1 cellular context compared by ENCODE assay signal in genomic region chr12:104063712-104064030, GRCh38.
TF ChIP-seq lines count a peak whose summit lies in the region.

No MANE protein-coding gene starts in this region.

TF ChIP-seq in HepG2, 621 proteins besides CTCF, POLR2A, EP300 and RAD21 (continued from another document):
- no peak for TF ChIP-seq LRRFIP1 (CRISPR knock-in tag; conservative IDR thresholded peaks at IDR 0.05)
- TF ChIP-seq, protein P1, sequence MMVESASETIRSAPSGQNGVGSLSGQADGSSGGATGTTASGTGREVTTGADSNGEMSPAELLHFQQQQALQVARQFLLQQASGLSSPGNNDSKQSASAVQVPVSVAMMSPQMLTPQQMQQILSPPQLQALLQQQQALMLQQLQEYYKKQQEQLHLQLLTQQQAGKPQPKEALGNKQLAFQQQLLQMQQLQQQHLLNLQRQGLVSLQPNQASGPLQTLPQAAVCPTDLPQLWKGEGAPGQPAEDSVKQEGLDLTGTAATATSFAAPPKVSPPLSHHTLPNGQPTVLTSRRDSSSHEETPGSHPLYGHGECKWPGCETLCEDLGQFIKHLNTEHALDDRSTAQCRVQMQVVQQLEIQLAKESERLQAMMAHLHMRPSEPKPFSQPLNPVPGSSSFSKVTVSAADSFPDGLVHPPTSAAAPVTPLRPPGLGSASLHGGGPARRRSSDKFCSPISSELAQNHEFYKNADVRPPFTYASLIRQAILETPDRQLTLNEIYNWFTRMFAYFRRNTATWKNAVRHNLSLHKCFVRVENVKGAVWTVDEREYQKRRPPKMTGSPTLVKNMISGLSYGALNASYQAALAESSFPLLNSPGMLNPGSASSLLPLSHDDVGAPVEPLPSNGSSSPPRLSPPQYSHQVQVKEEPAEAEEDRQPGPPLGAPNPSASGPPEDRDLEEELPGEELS (CRISPR knock-in tag; IDR thresholded peaks at IDR 0.05) = no peak
- 0 out of 2 replicates have a peak, but pooled peaks have one; percentile 5 for TF ChIP-seq CCDC6 (CRISPR knock-in tag; IDR thresholded peaks at IDR 0.05)
